1 cellular context compared by ENCODE assay signal in the genomic region with DNA sequence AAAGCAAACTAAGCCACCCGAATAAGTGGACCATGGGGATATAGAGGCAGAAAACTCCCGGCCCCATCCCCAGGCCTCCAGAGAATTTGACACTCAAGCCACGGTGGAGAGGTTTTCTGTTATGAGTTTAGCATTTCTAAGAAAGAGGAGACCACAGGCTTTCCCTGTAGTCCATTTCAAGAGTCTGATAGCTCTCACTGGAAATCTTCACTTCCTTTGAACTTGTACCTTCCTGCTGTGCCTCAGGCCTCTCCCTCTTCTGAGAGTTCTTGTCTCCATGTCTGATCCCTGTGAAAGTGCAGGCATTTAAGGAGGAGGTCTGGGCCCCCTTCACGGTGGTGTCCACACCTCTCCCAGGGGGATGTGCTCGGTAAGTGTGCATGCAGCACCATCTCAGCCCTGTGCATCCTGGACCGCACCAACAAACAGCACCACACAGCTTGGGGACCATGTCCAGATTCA.
TF ChIP-seq lines count a peak whose summit lies in the region.

No MANE protein-coding gene starts in this region.

TF ChIP-seq in SK-N-SH, 30 proteins besides CTCF, POLR2A, EP300 and RAD21 (continued from another document):
- TF ChIP-seq, protein P1, sequence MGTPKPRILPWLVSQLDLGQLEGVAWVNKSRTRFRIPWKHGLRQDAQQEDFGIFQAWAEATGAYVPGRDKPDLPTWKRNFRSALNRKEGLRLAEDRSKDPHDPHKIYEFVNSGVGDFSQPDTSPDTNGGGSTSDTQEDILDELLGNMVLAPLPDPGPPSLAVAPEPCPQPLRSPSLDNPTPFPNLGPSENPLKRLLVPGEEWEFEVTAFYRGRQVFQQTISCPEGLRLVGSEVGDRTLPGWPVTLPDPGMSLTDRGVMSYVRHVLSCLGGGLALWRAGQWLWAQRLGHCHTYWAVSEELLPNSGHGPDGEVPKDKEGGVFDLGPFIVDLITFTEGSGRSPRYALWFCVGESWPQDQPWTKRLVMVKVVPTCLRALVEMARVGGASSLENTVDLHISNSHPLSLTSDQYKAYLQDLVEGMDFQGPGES (IDR thresholded peaks at IDR 0.05; ENCODE audit: low read depth, low read length) = no peak
- TF ChIP-seq TCF12 (IDR thresholded peaks at IDR 0.05) (no peak), MEF2A (IDR thresholded peaks at IDR 0.05; ENCODE audit: borderline replicate concordance, low read depth) (no peak), FOSL2 (IDR thresholded peaks at IDR 0.05; ENCODE audit: borderline replicate concordance, low read depth) (no peak), RFX5 (IDR thresholded peaks at IDR 0.05; ENCODE audit: low read length) (no peak)
